Comparison of ENCODE assay signal across 27 cellular contexts in genomic region chr7:133320887-133321286, GRCh38.
"Had no signal": no experiment of that assay in that cellular context is flagged by ENCODE, and none has a peak within 500 bp of the region (broad histone marks: within the 10 kb centered on the region; RNA-seq: fewer than 3 reads in every experiment).

No MANE protein-coding gene starts in this region.

- H3K27ac Mint-ChIP-seq: activated CD8-positive, alpha-beta T cell treated with anti-CD3 and anti-CD28 coated beads for 36 hours; activated naive CD8-positive, alpha-beta T cell treated with anti-CD3 and anti-CD28 coated beads for 36 hours; activated T-cell treated with anti-CD3 and anti-CD28 coated beads, Interleukin-2, amount 50 U/mL, for 72 hours; activated T-helper 17 cell treated with anti-CD3 and anti-CD28 coated beads, Interleukin-2, amount 50 U/mL, for 72 hours had no signal

- H3K36me3 ChIP-seq: brain microvascular endothelial cell, cardiac muscle cell had no signal

- DNase-seq: activated CD4-positive, alpha-beta T cell treated with anti-CD3 and anti-CD28 coated beads for 1 hour; activated CD4-positive, alpha-beta T cell treated with anti-CD3 and anti-CD28 coated beads for 48 hours; activated CD4-positive, CD25-positive, alpha-beta regulatory T cell; activated CD8-positive, alpha-beta T cell treated with anti-CD3 and anti-CD28 coated beads for 36 hours; activated effector memory CD4-positive, alpha-beta T cell treated with anti-CD3 and anti-CD28 coated beads, Interleukin-2, amount 50 U/mL, for 16 hours; activated naive CD4-positive, alpha-beta T cell; activated naive CD4-positive, alpha-beta T cell treated with anti-CD3 and anti-CD28 coated beads, Interleukin-2, amount 50 U/mL, for 16 hours; activated naive CD8-positive, alpha-beta T cell treated with anti-CD3 and anti-CD28 coated beads for 36 hours; activated T-cell treated with anti-CD3 and anti-CD28 coated beads, Interleukin-2, amount 50 U/mL, for 1 hour; activated T-cell treated with anti-CD3 and anti-CD28 coated beads, Interleukin-2, amount 50 U/mL, for 72 hours; amniotic stem cell; aorta; brain microvascular endothelial cell; Karpas-422; KBM-7; MG63; NCI-H1092; NCI-H187 treated with DMSO at 0.1 percent for 48 hours; NCI-H2171; NCI-H510A treated with DMSO at 0.1 percent for 48 hours; NCI-H526 treated with DMSO at 0.1 percent for 48 hours; Right ventricle myocardium superior; T1000; WERI-Rb-1 had no signal

- H3K27me3 ChIP-seq: brain microvascular endothelial cell, cardiac muscle cell, MG63 had no signal

- ATAC-seq: activated CD8-positive, alpha-beta T cell treated with anti-CD3 and anti-CD28 coated beads for 36 hours; activated T-cell treated with anti-CD3 and anti-CD28 coated beads, Interleukin-2, amount 50 U/mL, for 72 hours; activated T-helper 17 cell treated with anti-CD3 and anti-CD28 coated beads, Interleukin-2, amount 50 U/mL, for 72 hours had no signal

- H3K4me1 Mint-ChIP-seq: activated T-helper 17 cell treated with anti-CD3 and anti-CD28 coated beads, Interleukin-2, amount 50 U/mL, for 72 hours had no signal

- H3K27me3 Mint-ChIP-seq: activated CD8-positive, alpha-beta T cell treated with anti-CD3 and anti-CD28 coated beads for 36 hours; activated naive CD8-positive, alpha-beta T cell treated with anti-CD3 and anti-CD28 coated beads for 36 hours; activated T-helper 17 cell treated with anti-CD3 and anti-CD28 coated beads, Interleukin-2, amount 50 U/mL, for 72 hours had no signal

- H3K4me3 Mint-ChIP-seq: activated CD8-positive, alpha-beta T cell treated with anti-CD3 and anti-CD28 coated beads for 36 hours; activated naive CD8-positive, alpha-beta T cell treated with anti-CD3 and anti-CD28 coated beads for 36 hours; activated T-cell treated with anti-CD3 and anti-CD28 coated beads, Interleukin-2, amount 50 U/mL, for 72 hours; activated T-helper 17 cell treated with anti-CD3 and anti-CD28 coated beads, Interleukin-2, amount 50 U/mL, for 72 hours had no signal

- H3K9me3 ChIP-seq: MG63 had no signal

- H3K4me3 ChIP-seq: cardiac muscle cell, coronary artery, MG63 had no signal

- H3K27ac ChIP-seq: brain microvascular endothelial cell, cardiac muscle cell, coronary artery, WERI-Rb-1 had no signal
